ENCODE assay signal across 8 cellular contexts in genomic region chr11:3000032-3000961, GRCh38. TPM values are rescaled to one million over a fixed set of nuclear protein-coding genes. Genes with fewer than 3 reads are reported as not detected.
DNase-seq lines count a peak whose midpoint lies in the region; ATAC-seq, FAIRE-seq and TF ChIP-seq lines count a peak whose summit lies in the region.

No MANE protein-coding gene starts in this region.

- H3K36me3 Mint-ChIP-seq in astrocyte (ENCODE audit: low read depth, unreplicated experiment) = peaks cover 36% of the 10 kb centered on the region
- peaks cover 33% of the 10 kb centered on the region for H3K36me3 Mint-ChIP-seq in activated CD8-positive, alpha-beta T cell treated with anti-CD3 and anti-CD28 coated beads for 36 hours (ENCODE audit: low read depth)
- H3K36me3 Mint-ChIP-seq in activated T-helper 1 cell treated with anti-CD3 and anti-CD28 coated beads, Interleukin-12 subunit alpha, Interleukin-12 subunit beta, Interleukin-2, Interleukin-4 antibody, amounts not matched to agents 30 ng/mL and 10 ng/mL and 1 ng/mL, durations not matched to agents 14 hours and 24 hours and 36 hours (ENCODE audit: low read depth) = peaks cover 37% of the 10 kb centered on the region

- intact Hi-C loops in right cardiac atrium (cut with DNase I) = no loop called here
- intact Hi-C loops in activated CD8-positive, alpha-beta T cell treated with anti-CD3 and anti-CD28 coated beads for 36 hours (cut with micrococcal nuclease) = no loop called here
- intact Hi-C loops in activated T-helper 1 cell treated with anti-CD3 and anti-CD28 coated beads, Interleukin-12 subunit alpha, Interleukin-12 subunit beta, Interleukin-2, Interleukin-4 antibody, amounts not matched to agents 30 ng/mL and 10 ng/mL and 1 ng/mL, durations not matched to agents 14 hours and 24 hours and 36 hours (cut with micrococcal nuclease) = no loop called here

- TF ChIP-seq CTCF in astrocyte (IDR thresholded peaks at IDR 0.05; ENCODE audit: insufficient read depth, low read depth, low read length) = no peak
- TF ChIP-seq CTCF in activated CD8-positive, alpha-beta T cell treated with anti-CD3 and anti-CD28 coated beads for 36 hours (IDR thresholded peaks at IDR 0.05) = no peak

- peak; percentile 97 for DNase-seq in NCI-H1105 treated with DMSO at 0.1 percent for 48 hours (lab: John Stamatoyannopoulos, UW)
- peak; percentile 68 for DNase-seq in astrocyte (ENCODE audit: low read depth)
- peak; percentile 68 to 92 (median 89) for DNase-seq in right cardiac atrium
- DNase-seq in substantia nigra (lab: John Stamatoyannopoulos, UW) = peak; percentile 76 to 98 (median 95)
- no peak for DNase-seq in central memory CD4-positive, alpha-beta T cell
- DNase-seq in activated CD8-positive, alpha-beta T cell treated with anti-CD3 and anti-CD28 coated beads for 36 hours = no peak
- DNase-seq in activated T-helper 1 cell treated with anti-CD3 and anti-CD28 coated beads, Interleukin-12 subunit alpha, Interleukin-12 subunit beta, Interleukin-2, Interleukin-4 antibody, amounts not matched to agents 30 ng/mL and 10 ng/mL and 1 ng/mL, durations not matched to agents 14 hours and 24 hours and 36 hours (ENCODE audit: low spot score) = no peak

- no peak overlapping the region for H2AFZ ChIP-seq in astrocyte (ENCODE audit: low read depth, low read length)

- H3K4me1 Mint-ChIP-seq in astrocyte (ENCODE audit: low read depth, unreplicated experiment) = peaks cover 9% of the 10 kb centered on the region
- H3K4me1 Mint-ChIP-seq in activated CD8-positive, alpha-beta T cell treated with anti-CD3 and anti-CD28 coated beads for 36 hours (ENCODE audit: low read depth) = peaks cover 4% of the 10 kb centered on the region
- no peaks in the 10 kb centered on the region for H3K4me1 Mint-ChIP-seq in activated T-helper 1 cell treated with anti-CD3 and anti-CD28 coated beads, Interleukin-12 subunit alpha, Interleukin-12 subunit beta, Interleukin-2, Interleukin-4 antibody, amounts not matched to agents 30 ng/mL and 10 ng/mL and 1 ng/mL, durations not matched to agents 14 hours and 24 hours and 36 hours (ENCODE audit: low read depth)

- no peak for FAIRE-seq in astrocyte (lab: Jason Lieb, UNC)

- H3K9me3 Mint-ChIP-seq in astrocyte (ENCODE audit: unreplicated experiment) = no peaks in the 10 kb centered on the region
- H3K9me3 Mint-ChIP-seq in activated CD8-positive, alpha-beta T cell treated with anti-CD3 and anti-CD28 coated beads for 36 hours = no peaks in the 10 kb centered on the region
- no peaks in the 10 kb centered on the region for H3K9me3 Mint-ChIP-seq in activated T-helper 1 cell treated with anti-CD3 and anti-CD28 coated beads, Interleukin-12 subunit alpha, Interleukin-12 subunit beta, Interleukin-2, Interleukin-4 antibody, amounts not matched to agents 30 ng/mL and 10 ng/mL and 1 ng/mL, durations not matched to agents 14 hours and 24 hours and 36 hours

- ATAC-seq in right cardiac atrium (peak; percentile 57 to 65), GM21737 (IDR thresholded peaks at IDR 0.05; ENCODE audit: unreplicated experiment) (no peak)
- ATAC-seq in activated CD8-positive, alpha-beta T cell treated with anti-CD3 and anti-CD28 coated beads for 36 hours = no peak

- peak overlapping the region; percentile 11 for H3K9ac ChIP-seq in astrocyte (ENCODE audit: low read length)

- WGBS in right cardiac atrium = 62% methylated on average over 17 of the region's 17 CpGs

- peaks cover 9% of the 10 kb centered on the region for H3K36me3 ChIP-seq in astrocyte (ENCODE audit: insufficient read depth, low read length)

- no peaks in the 10 kb centered on the region for H3K27me3 Mint-ChIP-seq in astrocyte (ENCODE audit: low read depth, unreplicated experiment)
- no peaks in the 10 kb centered on the region for H3K27me3 Mint-ChIP-seq in activated CD8-positive, alpha-beta T cell treated with anti-CD3 and anti-CD28 coated beads for 36 hours
- H3K27me3 Mint-ChIP-seq in activated T-helper 1 cell treated with anti-CD3 and anti-CD28 coated beads, Interleukin-12 subunit alpha, Interleukin-12 subunit beta, Interleukin-2, Interleukin-4 antibody, amounts not matched to agents 30 ng/mL and 10 ng/mL and 1 ng/mL, durations not matched to agents 14 hours and 24 hours and 36 hours (ENCODE audit: insufficient read depth) = no peaks in the 10 kb centered on the region

- no peaks in the 10 kb centered on the region for H3K9me3 ChIP-seq in astrocyte (ENCODE audit: insufficient read depth, low read depth, low read length)
- H3K9me3 ChIP-seq in right cardiac atrium (ENCODE audit: control insufficient read depth, low read length) = no peaks in the 10 kb centered on the region

- peaks cover 13% of the 10 kb centered on the region for H3K4me1 ChIP-seq in astrocyte (ENCODE audit: insufficient read depth, low read length)
- no peaks in the 10 kb centered on the region for H3K4me1 ChIP-seq in right cardiac atrium (ENCODE audit: control insufficient read depth, insufficient read depth, low read length)

- no peak overlapping the region for H3K4me3 Mint-ChIP-seq in astrocyte (ENCODE audit: unreplicated experiment)
- no peak overlapping the region for H3K4me3 Mint-ChIP-seq in activated CD8-positive, alpha-beta T cell treated with anti-CD3 and anti-CD28 coated beads for 36 hours
- no peak overlapping the region for H3K4me3 Mint-ChIP-seq in activated T-helper 1 cell treated with anti-CD3 and anti-CD28 coated beads, Interleukin-12 subunit alpha, Interleukin-12 subunit beta, Interleukin-2, Interleukin-4 antibody, amounts not matched to agents 30 ng/mL and 10 ng/mL and 1 ng/mL, durations not matched to agents 14 hours and 24 hours and 36 hours

- H3K27me3 ChIP-seq in astrocyte (ENCODE audit: insufficient read depth, low read length) (no peaks in the 10 kb centered on the region), right cardiac atrium (ENCODE audit: control insufficient read depth, insufficient read depth) (no peaks in the 10 kb centered on the region)

- H3K27ac ChIP-seq in astrocyte (ENCODE audit: low read depth, low read length) = peak overlapping the region; percentile 14
- peak overlapping the region; percentile 49 for H3K27ac ChIP-seq in right cardiac atrium (ENCODE audit: low read length)
- peak overlapping the region; percentile 99 for H3K27ac ChIP-seq in substantia nigra (ENCODE audit: low read depth, low read length, poor library complexity, severe bottlenecking)

- H3K4me2 ChIP-seq in astrocyte (ENCODE audit: low read length) = peak overlapping the region; percentile 55

- no peaks in the 10 kb centered on the region for H3K79me2 ChIP-seq in astrocyte (ENCODE audit: insufficient read depth, low read length)

- peaks cover 11% of the 10 kb centered on the region for H4K20me1 ChIP-seq in astrocyte (ENCODE audit: insufficient read depth, low read length)

- CTCF ChIA-PET in activated CD8-positive, alpha-beta T cell treated with anti-CD3 and anti-CD28 coated beads for 36 hours (lab: Charles Lee) = interaction anchor here (2.1 kb wide), 1 partner anchor 13 kb away, joined by 5 read pairs; no protein-coding TSS in a partner anchor

- POLR2A ChIA-PET in activated CD8-positive, alpha-beta T cell treated with anti-CD3 and anti-CD28 coated beads for 36 hours (lab: Charles Lee) = interaction anchor here (1.0 to 1.3 kb wide), 2 partner anchors 8 to 11 kb away, joined by 3 to 5 read pairs; partner anchors contain the start of gene NAP1L4

- H3K4me3 ChIP-seq in astrocyte (ENCODE audit: insufficient read depth, low read depth, low read length) (no peak overlapping the region), right cardiac atrium (ENCODE audit: low read length) (no peak overlapping the region)

- H3K27ac Mint-ChIP-seq in astrocyte (ENCODE audit: unreplicated experiment) = no peak overlapping the region
- H3K27ac Mint-ChIP-seq in activated CD8-positive, alpha-beta T cell treated with anti-CD3 and anti-CD28 coated beads for 36 hours = no peak overlapping the region
- H3K27ac Mint-ChIP-seq in activated T-helper 1 cell treated with anti-CD3 and anti-CD28 coated beads, Interleukin-12 subunit alpha, Interleukin-12 subunit beta, Interleukin-2, Interleukin-4 antibody, amounts not matched to agents 30 ng/mL and 10 ng/mL and 1 ng/mL, durations not matched to agents 14 hours and 24 hours and 36 hours = no peak overlapping the region

RNA-seq across cellular contexts. Expression of gene NAP1L4, which starts 8.2 kb away (rescaled TPM):
- 129 and 153 TPM in 2 replicates for total RNA-seq in astrocyte
- total RNA-seq in right cardiac atrium = 100 to 1,000 TPM; 147 to 188 (median 159) TPM
- polyA plus RNA-seq in right cardiac atrium = 132 TPM
- 100 to 1,000 TPM; 212 to 223 TPM for total RNA-seq in activated CD8-positive, alpha-beta T cell treated with anti-CD3 and anti-CD28 coated beads for 36 hours
- total RNA-seq in activated T-helper 1 cell treated with anti-CD3 and anti-CD28 coated beads, Interleukin-12 subunit alpha, Interleukin-12 subunit beta, Interleukin-2, Interleukin-4 antibody, amounts not matched to agents 30 ng/mL and 10 ng/mL and 1 ng/mL, durations not matched to agents 14 hours and 24 hours and 36 hours = 284 and 285 TPM in 2 replicates

RNA-seq across cellular contexts. Expression of gene CARS1, which starts 56.9 kb away (rescaled TPM):
- total RNA-seq in astrocyte = 123 and 149 TPM in 2 replicates
- 10 to 100 TPM; 14.4 to 18.8 (median 16.5) TPM for total RNA-seq in right cardiac atrium
- polyA plus RNA-seq in right cardiac atrium = 10.8 TPM
- total RNA-seq in activated CD8-positive, alpha-beta T cell treated with anti-CD3 and anti-CD28 coated beads for 36 hours = 10 to 100 TPM; 82.7 to 88.2 TPM
- 60.5 and 63.6 TPM in 2 replicates for total RNA-seq in activated T-helper 1 cell treated with anti-CD3 and anti-CD28 coated beads, Interleukin-12 subunit alpha, Interleukin-12 subunit beta, Interleukin-2, Interleukin-4 antibody, amounts not matched to agents 30 ng/mL and 10 ng/mL and 1 ng/mL, durations not matched to agents 14 hours and 24 hours and 36 hours

Comparison
In these comparisons a context has a peak if more than half of its experiments do, and no peak if none do; other contexts are left out.
1. DNase-seq: peak in NCI-H1105 treated with DMSO at 0.1 percent for 48 hours (single experiment), astrocyte (single experiment), right cardiac atrium (3 of 3) and substantia nigra (49 of 49); none in central memory CD4-positive, alpha-beta T cell (single experiment), activated CD8-positive, alpha-beta T cell treated with anti-CD3 and anti-CD28 coated beads for 36 hours (single experiment) and activated T-helper 1 cell treated with anti-CD3 and anti-CD28 coated beads, Interleukin-12 subunit alpha, Interleukin-12 subunit beta, Interleukin-2, Interleukin-4 antibody, amounts not matched to agents 30 ng/mL and 10 ng/mL and 1 ng/mL, durations not matched to agents 14 hours and 24 hours and 36 hours (single experiment).
2. H3K27ac ChIP-seq: peak in every context shown above with its lines; median percentile 99 in substantia nigra; 49 in right cardiac atrium; 14 in astrocyte.
3. ATAC-seq: peak in right cardiac atrium (2 of 2); none in GM21737 (single experiment) and activated CD8-positive, alpha-beta T cell treated with anti-CD3 and anti-CD28 coated beads for 36 hours (single experiment).